In the genomic region with DNA sequence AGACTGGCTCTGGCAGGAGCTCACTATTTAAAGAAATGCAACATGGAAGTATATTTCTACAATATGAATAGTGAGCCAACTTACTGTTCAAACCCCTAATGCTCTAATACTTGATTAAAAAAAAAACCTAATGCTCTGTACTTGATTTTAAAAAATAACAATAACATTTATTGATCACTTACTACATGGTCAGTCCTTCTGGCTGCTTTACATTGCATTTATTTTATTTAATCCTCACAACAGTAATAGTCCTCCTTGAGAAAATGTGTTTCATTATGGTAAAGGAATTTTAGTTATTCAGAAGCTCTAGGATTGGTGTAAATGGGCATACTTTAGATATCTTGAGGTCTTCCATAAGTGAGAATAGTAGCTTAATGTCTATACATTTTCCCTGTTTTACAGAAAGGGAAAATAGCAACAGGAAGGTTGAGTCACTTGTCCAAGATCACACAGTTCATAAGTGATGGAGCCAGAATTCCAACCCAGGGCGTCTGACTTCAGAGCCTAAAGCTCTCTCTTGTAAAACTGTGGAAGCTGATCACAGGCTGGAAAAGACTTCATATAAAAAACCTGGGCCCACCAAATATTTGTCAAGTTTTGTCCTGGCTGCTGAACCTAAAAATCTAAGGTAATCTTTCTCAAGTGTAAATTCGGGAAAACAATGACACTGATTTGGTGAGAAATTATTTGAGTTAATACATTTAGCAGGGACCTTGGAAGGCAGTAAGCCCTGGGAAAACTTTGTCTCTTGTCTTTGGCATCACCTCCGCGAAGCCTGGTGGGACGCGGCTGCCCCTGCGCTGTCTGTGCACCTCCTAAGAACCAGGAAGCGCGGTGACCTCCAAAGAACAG, we compare ENCODE assay signal across 8 cellular contexts. TPM values are rescaled to one million over a fixed set of nuclear protein-coding genes. Genes with fewer than 3 reads are reported as not detected.
DNase-seq lines count a peak whose midpoint lies in the region; ATAC-seq, FAIRE-seq and TF ChIP-seq lines count a peak whose summit lies in the region.

No MANE protein-coding gene starts in this region.

- no peaks in the 10 kb centered on the region; the same call in none of the 2 replicates for H3K27me3 ChIP-seq in Panc1 (ENCODE audit: control insufficient read depth, insufficient read depth, low read length)
- H3K27me3 ChIP-seq in endothelial cell of umbilical vein (ENCODE audit: control insufficient read depth in 2 of 2, insufficient read depth in 2 of 2, low read length in 2 of 2) = no peaks in the 10 kb centered on the region

- H3K4me2 ChIP-seq in endothelial cell of umbilical vein (ENCODE audit: insufficient read depth, low read length) = peak overlapping the region; percentile 100

- POLR2A ChIA-PET in Panc1 (lab: Charles Lee) (interaction anchor here (0.6 kb wide), 1 partner anchor 509 kb away, joined by 3 read pairs; no protein-coding TSS in a partner anchor), endothelial cell of umbilical vein (lab: Charles Lee) (interaction anchor here (1.5 kb wide), 1 partner anchor 246 kb away, joined by 5 read pairs; the partner anchor contains the start of gene NREP)

- no peaks in the 10 kb centered on the region for H3K9me3 ChIP-seq in Panc1 (ENCODE audit: control insufficient read depth, insufficient read depth, low read depth, low read length)
- no peaks in the 10 kb centered on the region for H3K9me3 ChIP-seq in endothelial cell of umbilical vein (replicated peaks; ENCODE audit: control insufficient read depth, insufficient read depth, low read length)

- H3K9me1 ChIP-seq in endothelial cell of umbilical vein (replicated peaks; ENCODE audit: control insufficient read depth, extremely low read depth, insufficient read depth, low read length) = no peaks in the 10 kb centered on the region

- H3K36me3 Mint-ChIP-seq in natural killer cell = no peaks in the 10 kb centered on the region

- peaks cover 8% of the 10 kb centered on the region for H4K20me1 ChIP-seq in endothelial cell of umbilical vein (replicated peaks; ENCODE audit: control insufficient read depth, extremely low read depth, insufficient read depth, low read length)

- TF ChIP-seq CTCF in GM13976 (IDR thresholded peaks at IDR 0.05; ENCODE audit: borderline replicate concordance, control extremely low read depth, extremely low read depth, insufficient read depth, missing control alignments) (no peak), Panc1 (IDR thresholded peaks at IDR 0.05) (no peak), endothelial cell of umbilical vein (IDR thresholded peaks at IDR 0.05; ENCODE audit: extremely low read depth in 1 of 2, insufficient read depth in 1 of 2, low read depth in 1 of 2, low read length in 2 of 2) (no peak), natural killer cell (IDR thresholded peaks at IDR 0.05) (no peak)

- H3K27ac ChIP-seq in Panc1 (ENCODE audit: low read length) = peak overlapping the region; percentile 82
- peak overlapping the region; percentile 95 for H3K27ac ChIP-seq in endothelial cell of umbilical vein (ENCODE audit: insufficient read depth, low read depth, low read length)

- peaks cover 62 to 74% of the 10 kb centered on the region in 2 donors for H3K4me1 Mint-ChIP-seq in natural killer cell

- TF ChIP-seq POLR2A in endothelial cell of umbilical vein (IDR thresholded peaks at IDR 0.05; ENCODE audit: low read depth, low read length) (no peak), GM12891 (IDR thresholded peaks at IDR 0.05; ENCODE audit: low read depth, low read length) (no peak)

- peaks cover 59% of the 10 kb centered on the region for H3K79me2 ChIP-seq in endothelial cell of umbilical vein (ENCODE audit: control insufficient read depth, insufficient read depth, low read length)

- H3K27ac Mint-ChIP-seq in natural killer cell = peak overlapping the region; percentile 90 to 97

- H3K4me1 ChIP-seq in Panc1 (ENCODE audit: control insufficient read depth, insufficient read depth, low read length) (peaks cover 12% of the 10 kb centered on the region), endothelial cell of umbilical vein (ENCODE audit: control insufficient read depth, extremely low read depth, insufficient read depth, low read length) (peaks cover 33% of the 10 kb centered on the region)

- in situ Hi-C loops in GM13976 (cut with MboI; ENCODE audit: low sequenced_read_pairs, unreplicated experiment) = no loop called here
- in situ Hi-C loops in Panc1 (cut with HindIII; ENCODE audit: low pct_unique_long_range_greater_than_20kb, low sequenced_read_pairs) = no loop called here

- BruUV-seq in Panc1 (replicated peaks; lab: Mats Ljungman, UMichigan) = TSS peak; percentile 61
- BruUV-seq in endothelial cell of umbilical vein (replicated peaks; lab: Mats Ljungman, UMichigan) = TSS peak; percentile 43

- intact Hi-C loops in Panc1 (cut with micrococcal nuclease; ENCODE audit: unreplicated experiment) = no loop called here
- intact Hi-C loops in endothelial cell of umbilical vein (cut with micrococcal nuclease) = loop anchor here (1.0 to 10.0 kb wide), 10 partner anchors 19 to 906 kb away; partner anchors contain the start of genes EPB41L4A, NREP and WDR36
- intact Hi-C loops in natural killer cell (cut with micrococcal nuclease) = loop anchor here (1.0 to 2.0 kb wide), 2 partner anchors 19 to 245 kb away; partner anchors contain the start of gene NREP

- peak overlapping the region; percentile 97 for H3K9ac ChIP-seq in endothelial cell of umbilical vein (replicated peaks; ENCODE audit: extremely low read depth, insufficient read depth, low read length)

- H3K4me3 ChIP-seq in Panc1 (ENCODE audit: low read depth in 2 of 2, low read length in 2 of 2) = peak overlapping the region; percentile 78 to 92
- H3K4me3 ChIP-seq in endothelial cell of umbilical vein (replicated peaks in 1 of 3; ENCODE audit: insufficient read depth in 1 of 3, low read depth in 1 of 3, low read length in 3 of 3) = peak overlapping the region; percentile 72 to 97 (median 81)

- no peaks in the 10 kb centered on the region for H3K9me3 Mint-ChIP-seq in natural killer cell

- ATAC-seq in HG02588 (IDR thresholded peaks at IDR 0.05; ENCODE audit: unreplicated experiment) (peak; percentile 13), Panc1 (peak; percentile 37), natural killer cell (peak; percentile 0 to 3 (median 0)), GM18861 (IDR thresholded peaks at IDR 0.05; ENCODE audit: unreplicated experiment) (no peak)

- H3K36me3 ChIP-seq in Panc1 (ENCODE audit: control insufficient read depth, insufficient read depth, low read length) (no peaks in the 10 kb centered on the region), endothelial cell of umbilical vein (ENCODE audit: control insufficient read depth in 2 of 2, extremely low read depth in 1 of 2, insufficient read depth in 2 of 2, low read length in 2 of 2) (peaks cover 0 to 4% of the 10 kb centered on the region in 2 experiments)

- peak overlapping the region; percentile 98 for H3K4me3 Mint-ChIP-seq in natural killer cell

- dilution Hi-C loops in endothelial cell of umbilical vein (cut with MboI; ENCODE audit: extremely low pct_ligation_motif_present, low sequenced_read_pairs) = no loop called here

- FAIRE-seq in endothelial cell of umbilical vein (lab: Jason Lieb, UNC) (peak; percentile 77), GM12891 (lab: Jason Lieb, UNC) (no peak)

- CTCF ChIA-PET in Panc1 (lab: Charles Lee) (no interaction called here), endothelial cell of umbilical vein (lab: Charles Lee) (interaction anchor here (0.9 to 7.2 kb wide), 5 partner anchors 20 to 635 kb away, joined by 3 to 64 read pairs (median 4); no protein-coding TSS in a partner anchor)

- no peak overlapping the region for H2AFZ ChIP-seq in endothelial cell of umbilical vein (ENCODE audit: low read depth, low read length)

- no peaks in the 10 kb centered on the region for H3K27me3 Mint-ChIP-seq in natural killer cell (ENCODE audit: low read depth in 2 of 2)

- peak; percentile 25 for DNase-seq in GM13976 (ENCODE audit: low spot score)
- no peak for DNase-seq in Panc1 (ENCODE audit: low read depth, low spot score)
- peak; percentile 69 for DNase-seq in endothelial cell of umbilical vein (ENCODE audit: low read depth, low spot score)
- peak; percentile 32 for DNase-seq in natural killer cell
- no peak for DNase-seq in hippocampal formation (lab: John Stamatoyannopoulos, UW)
- DNase-seq in GM12891 (ENCODE audit: insufficient read length, low spot score) = no peak

TF ChIP-seq in endothelial cell of umbilical vein, 7 proteins besides CTCF, POLR2A, EP300 and RAD21:
- TF ChIP-seq FOS (IDR thresholded peaks at IDR 0.05; ENCODE audit: borderline replicate concordance, insufficient read depth, low read length) (peak; percentile 66), POLR2AphosphoS5 (IDR thresholded peaks at IDR 0.05; ENCODE audit: insufficient read depth, low read depth, low read length) (peak; percentile 22), GATA2 (IDR thresholded peaks at IDR 0.05; ENCODE audit: insufficient read depth, insufficient read length, low read depth, low read length) (no peak), JUN (IDR thresholded peaks at IDR 0.05; ENCODE audit: borderline replicate concordance, insufficient read depth, insufficient read length, low read depth) (no peak)

TF ChIP-seq in GM12891, 5 proteins besides CTCF, POLR2A, EP300 and RAD21:
- TF ChIP-seq TAF1 (IDR thresholded peaks at IDR 0.05; ENCODE audit: low read depth, low read length) = no peak
- no peak for TF ChIP-seq POLR2AphosphoS5 (IDR thresholded peaks at IDR 0.05; ENCODE audit: low read depth, low read length)
- TF ChIP-seq SPI1 (IDR thresholded peaks at IDR 0.05; ENCODE audit: low read depth, low read length) = no peak
- TF ChIP-seq PAX5 (IDR thresholded peaks at IDR 0.05; ENCODE audit: insufficient read depth, low read length, severe bottlenecking) = no peak
- no peak for TF ChIP-seq POU2F2 (IDR thresholded peaks at IDR 0.05; ENCODE audit: low read depth, low read length)

RNA-seq across cellular contexts. Expression of gene STARD4, which starts 0.9 kb away (rescaled TPM):
- 26.0 TPM for total RNA-seq in Panc1 (2021; ENCODE audit: unreplicated experiment)
- 10.4 TPM for polyA plus RNA-seq in Panc1 (2012; ENCODE audit: insufficient read length)
- total RNA-seq in endothelial cell of umbilical vein = 77.1 and 87.8 TPM in 2 replicates
- polyA plus RNA-seq in endothelial cell of umbilical vein = 21.4 and 33.6 TPM in 2 replicates
- polyA plus RNA-seq in endothelial cell of umbilical vein (2011; cell fraction: cytosol; rRNA removed) = 27.3 and 31.1 TPM in 2 replicates
- polyA plus RNA-seq in endothelial cell of umbilical vein (2011; cell fraction: nucleus; rRNA removed) = 78.7 and 99.1 TPM in 2 replicates
- 50.3 and 51.5 TPM in 2 replicates for polyA plus RNA-seq in endothelial cell of umbilical vein (2012)
- 57.6 and 73.6 TPM in 2 replicates for polyA minus RNA-seq in endothelial cell of umbilical vein
- polyA minus RNA-seq in endothelial cell of umbilical vein (2011; cell fraction: cytosol; rRNA and poly(A)+ RNA removed) = 12.3 TPM
- 63.8 and 122 TPM in 2 replicates for polyA minus RNA-seq in endothelial cell of umbilical vein (2011; cell fraction: nucleus; rRNA and poly(A)+ RNA removed)
- total RNA-seq in natural killer cell = 10 to 100 TPM; 53.3 to 90.2 (median 53.6) TPM
- polyA plus RNA-seq in GM12891 (2012; ENCODE audit: low read depth, missing spikeins) = 38.4 TPM

Comparison
In these comparisons a context has a peak if more than half of its experiments do, and no peak if none do; other contexts are left out.
1. DNase-seq: peak in GM13976 (single experiment), endothelial cell of umbilical vein (single experiment) and natural killer cell (single experiment); none in Panc1 (single experiment), hippocampal formation (0 of 2) and GM12891 (single experiment).